20 cellular contexts compared by ENCODE assay signal in genomic region chr5:79011219-79011836, GRCh38. TPM values are rescaled to one million over a fixed set of nuclear protein-coding genes. Genes with fewer than 3 reads are reported as not detected.
DNase-seq lines count a peak whose midpoint lies in the region; ATAC-seq, FAIRE-seq and TF ChIP-seq lines count a peak whose summit lies in the region.
"Had no signal": no experiment of that assay in that cellular context is flagged by ENCODE, and none has a peak within 500 bp of the region (broad histone marks: within the 10 kb centered on the region; RNA-seq: fewer than 3 reads in every experiment).

No MANE protein-coding gene starts in this region.

- in situ Hi-C loops in GM12878 (cut with MboI) = no loop called here

- no peak for TF ChIP-seq POLR2A in GM12878 (IDR thresholded peaks at IDR 0.05; ENCODE audit: low read depth, low read length)

- no peak overlapping the region for H3K27ac Mint-ChIP-seq in stimulated activated memory B cell treated with anti-CD40 and anti-IgM and Interleukin-4, amounts not matched to agents 10 μg/mL and 1 μg/mL and 100 μg/mL, for 72 hours
- H3K27ac Mint-ChIP-seq: CD4-positive, alpha-beta T cell; T-helper 17 cell had no signal

- H3K27me3 ChIP-seq in BJ (ENCODE audit: control insufficient read depth, insufficient read depth, low read length) (no peaks in the 10 kb centered on the region), GM12878 (replicated peaks in 1 of 2; ENCODE audit: control insufficient read depth in 2 of 2, insufficient read depth in 2 of 2, low read length in 1 of 2) (peaks cover 0 to 1% of the 10 kb centered on the region in 2 experiments; a peak in 1 of 4 replicates), mesendoderm (ENCODE audit: insufficient read depth, low read length, poor library complexity) (no peaks in the 10 kb centered on the region)

- H4K20me1 ChIP-seq in GM12878 (ENCODE audit: control insufficient read depth, insufficient read depth) = no peaks in the 10 kb centered on the region

- H3K4me1 ChIP-seq in GM12878 (ENCODE audit: control insufficient read depth, insufficient read depth, low read length) = no peaks in the 10 kb centered on the region
- H3K4me1 ChIP-seq in mesendoderm (ENCODE audit: control insufficient read depth, low read depth, low read length) = no peaks in the 10 kb centered on the region

- BruUV-seq in GM12878 (replicated peaks; lab: Mats Ljungman, UMichigan) = no TSS peak

- no peak overlapping the region for H3K27ac ChIP-seq in GM12878 (ENCODE audit: control insufficient read depth, insufficient read depth)
- H3K27ac ChIP-seq in mesendoderm (ENCODE audit: low read depth, low read length) = no peak overlapping the region
- H3K27ac ChIP-seq: RWPE1 had no signal

- RAD21 ChIA-PET in GM12878 (lab: Charles Lee; ENCODE audit: unreplicated experiment) = no interaction called here

- CTCF ChIA-PET in BJ (lab: Yijun Ruan, JAX) (interaction anchor here (1.6 to 7.7 kb wide), 5 partner anchors 9 to 123 kb away, joined by 7 to 38 read pairs (median 9); no protein-coding TSS in a partner anchor), GM12878 (lab: Yijun Ruan, JAX) (interaction anchor here (1.1 to 6.7 kb wide), 4 partner anchors 11 to 122 kb away, joined by 4 to 104 read pairs (median 6); no protein-coding TSS in a partner anchor)

- H3K23ac ChIP-seq in mesendoderm (ENCODE audit: low read length) = no peak overlapping the region

- no peaks in the 10 kb centered on the region for H3K36me3 ChIP-seq in BJ (ENCODE audit: control insufficient read depth, insufficient read depth, low read length)
- H3K36me3 ChIP-seq in GM12878 (ENCODE audit: control insufficient read depth in 2 of 2, insufficient read depth in 2 of 2, low read length in 1 of 2) = no peaks in the 10 kb centered on the region
- no peaks in the 10 kb centered on the region for H3K36me3 ChIP-seq in mesendoderm (ENCODE audit: control insufficient read depth, insufficient read depth, low read length)

- H2BK15ac ChIP-seq in mesendoderm (replicated peaks; ENCODE audit: low read depth) = no peak overlapping the region

- H3K4me2 ChIP-seq in GM12878 (ENCODE audit: control insufficient read depth, insufficient read depth) (no peak overlapping the region), mesendoderm (ENCODE audit: low read length) (no peak overlapping the region)

- no peak for TF ChIP-seq EP300 in GM12878 (IDR thresholded peaks at IDR 0.05; ENCODE audit: borderline replicate concordance in 1 of 2, control insufficient read depth in 1 of 2, low read depth in 2 of 2, low read length in 2 of 2)

- no peak overlapping the region for H4K8ac ChIP-seq in mesendoderm (ENCODE audit: low read depth, low read length)

- peaks cover 49% of the 10 kb centered on the region for H3K27me3 Mint-ChIP-seq in stimulated activated memory B cell treated with anti-CD40 and anti-IgM and Interleukin-4, amounts not matched to agents 10 μg/mL and 1 μg/mL and 100 μg/mL, for 72 hours

- no peak overlapping the region for H3K56ac ChIP-seq in mesendoderm (ENCODE audit: low read length)

- peaks cover 9% of the 10 kb centered on the region for H3K9me3 Mint-ChIP-seq in stimulated activated memory B cell treated with anti-CD40 and anti-IgM and Interleukin-4, amounts not matched to agents 10 μg/mL and 1 μg/mL and 100 μg/mL, for 72 hours

- no peak overlapping the region for H2AK5ac ChIP-seq in mesendoderm (ENCODE audit: low read length)

- TF ChIP-seq RAD21 in GM12878 (IDR thresholded peaks at IDR 0.05; ENCODE audit: insufficient read depth, low read depth, low read length) = no peak

- H3K9ac ChIP-seq in GM12878 (ENCODE audit: control insufficient read depth, insufficient read depth, low read length) (no peak overlapping the region), mesendoderm (ENCODE audit: low read length) (no peak overlapping the region)

- no peak overlapping the region for H2AFZ ChIP-seq in GM12878 (ENCODE audit: control insufficient read depth, low read depth, low read length)

- no peak overlapping the region for H3K4me3 Mint-ChIP-seq in stimulated activated memory B cell treated with anti-CD40 and anti-IgM and Interleukin-4, amounts not matched to agents 10 μg/mL and 1 μg/mL and 100 μg/mL, for 72 hours
- H3K4me3 Mint-ChIP-seq: CD4-positive, alpha-beta T cell; T-helper 17 cell had no signal

- H4K5ac ChIP-seq in mesendoderm (ENCODE audit: low read length) = no peak overlapping the region

- no peaks in the 10 kb centered on the region for H3K79me1 ChIP-seq in mesendoderm (ENCODE audit: low read length)

- DNase-seq in BJ (ENCODE audit: low read depth) = no peak
- peak; percentile 57 for DNase-seq in HCEC 1CT
- DNase-seq in GM12878 (ENCODE audit: low read depth, low spot score) = no peak
- peak; percentile 6 for DNase-seq in mesendoderm
- DNase-seq in urothelium cell line (ENCODE audit: low spot score) = no peak
- DNase-seq in stimulated activated CD4-positive, alpha-beta T cell treated with anti-CD3 and anti-CD28 coated beads, Interleukin-2, amount 100 ng/mL, for 24 hours = no peak
- DNase-seq: activated CD4-positive, CD25-positive, alpha-beta regulatory T cell treated with anti-CD3 and anti-CD28 coated beads, Interleukin-2, amount 50 U/mL, for 72 hours; activated CD8-positive, alpha-beta memory T cell treated with anti-CD3 and anti-CD28 coated beads, Interleukin-2, amount 50 U/mL, for 48 hours; activated naive CD4-positive, alpha-beta T cell treated with anti-CD3 and anti-CD28 coated beads, Interleukin-2, amount 50 U/mL, for 16 hours; CD4-positive, alpha-beta T cell; central memory CD4-positive, alpha-beta T cell; head of caudate nucleus; NCI-H2081 treated with DMSO at 0.1 percent for 48 hours; NCI-H526 treated with DMSO at 0.1 percent for 48 hours; T-helper 17 cell had no signal

- SMC1A ChIA-PET in GM12878 (lab: Charles Lee; ENCODE audit: uncharacterized antibody, unreplicated experiment) = interaction anchor here (2.7 to 2.9 kb wide), 3 partner anchors 12 to 121 kb away, joined by 7 to 15 read pairs (median 10); no protein-coding TSS in a partner anchor

- H3K4me1 Mint-ChIP-seq in stimulated activated memory B cell treated with anti-CD40 and anti-IgM and Interleukin-4, amounts not matched to agents 10 μg/mL and 1 μg/mL and 100 μg/mL, for 72 hours = no peaks in the 10 kb centered on the region
- H3K4me1 Mint-ChIP-seq: T-helper 17 cell had no signal

- peaks cover 2% of the 10 kb centered on the region; the same call in 1 of the 3 replicates for H3K9me3 ChIP-seq in GM12878 (replicated peaks; ENCODE audit: control insufficient read depth, insufficient read depth, low read length)

- POLR2A ChIA-PET in BJ (lab: Charles Lee) = no interaction called here
- POLR2A ChIA-PET in GM12878 (lab: Charles Lee) = interaction anchor here (0.6 kb wide), 1 partner anchor 21 kb away, joined by 5 read pairs; no protein-coding TSS in a partner anchor

- no peaks in the 10 kb centered on the region for H3K79me2 ChIP-seq in GM12878 (ENCODE audit: control insufficient read depth, insufficient read depth, low read length)
- H3K79me2 ChIP-seq in mesendoderm (ENCODE audit: control insufficient read depth, insufficient read depth, low read length) = no peaks in the 10 kb centered on the region

- H3K4ac ChIP-seq in mesendoderm (ENCODE audit: low read depth, low read length) = no peak overlapping the region

- no peak overlapping the region for H3K18ac ChIP-seq in mesendoderm (ENCODE audit: low read length)

- no peak for FAIRE-seq in GM12878 (lab: Jason Lieb, UNC)
- no peak for FAIRE-seq in urothelium cell line (lab: Jason Lieb, UNC)
- FAIRE-seq: keratinocyte had no signal

- no peak overlapping the region for H2BK120ac ChIP-seq in mesendoderm (ENCODE audit: low read depth, low read length)

- 89% methylated on average over 1 of the region's 1 CpG for WGBS in GM12878 (ENCODE audit: insufficient coverage, insufficient replicate concordance, low lambda C conversion rate, missing lambda C conversion rate)
- no CpG with 5 or more reads among the region's 1 CpG for WGBS in mesendoderm (ENCODE audit: extremely low coverage, insufficient coverage, low lambda C conversion rate)

- intact Hi-C loops in GM12878 (cut with micrococcal nuclease; ENCODE audit: unreplicated experiment) = no loop called here

- H3K4me3 ChIP-seq in BJ (ENCODE audit: low read depth, low read length) = no peak overlapping the region
- no peak overlapping the region for H3K4me3 ChIP-seq in GM12878
- H3K4me3 ChIP-seq in mesendoderm (ENCODE audit: low read length) = no peak overlapping the region

- H3K36me3 Mint-ChIP-seq in stimulated activated memory B cell treated with anti-CD40 and anti-IgM and Interleukin-4, amounts not matched to agents 10 μg/mL and 1 μg/mL and 100 μg/mL, for 72 hours = peaks cover 9% of the 10 kb centered on the region

- no peak overlapping the region for H2BK5ac ChIP-seq in mesendoderm (ENCODE audit: low read length)

- peak; percentile 17; the same call in 1 of the 2 replicates for TF ChIP-seq CTCF in BJ (IDR thresholded peaks at IDR 0.05; ENCODE audit: insufficient read depth, low read depth, low read length)
- 0 out of 6 replicates have a peak, but pooled peaks of 1 of the 3 experiments have one; percentile 12 for TF ChIP-seq CTCF in GM12878 (IDR thresholded peaks at IDR 0.05 in 2 of 3, conservative IDR thresholded peaks at IDR 0.05 in 1 of 3; ENCODE audit: control insufficient read depth in 2 of 3, extremely low read depth in 1 of 3, insufficient read depth in 1 of 3, low read depth in 3 of 3, low read length in 3 of 3)

- ATAC-seq in GM12878 = peak; percentile 52
- no peak for ATAC-seq in stimulated activated memory B cell treated with anti-CD40 and anti-IgM and Interleukin-4, amounts not matched to agents 10 μg/mL and 1 μg/mL and 100 μg/mL, for 72 hours
- ATAC-seq: T-helper 17 cell had no signal

RNA-seq across cellular contexts. Expression of gene ARSB, which starts 26.2 kb away (rescaled TPM):
- polyA plus RNA-seq in BJ (2011; rRNA removed) = 26.7 and 27.7 TPM in 2 replicates
- 12.1 and 14.4 TPM in 2 replicates for polyA minus RNA-seq in BJ (2011; rRNA and poly(A)+ RNA removed)
- total RNA-seq in GM12878 (2013; cell fraction: nucleolus; rRNA removed) = 20.9 and 27.4 TPM in 2 replicates
- 6.0 and 6.2 TPM in 2 replicates for total RNA-seq in GM12878 (2014; rRNA removed)
- total RNA-seq in GM12878 (2014; rRNA removed; fragmentation: Illumina TruSeq; extraction: Trizol) = 6.2 and 6.5 TPM in 2 replicates
- 6.8 and 8.2 TPM in 2 replicates for total RNA-seq in GM12878 (2021)
- 1.4 TPM for polyA plus RNA-seq in GM12878 (2011; ENCODE audit: low read depth)
- 5.3 and 8.2 TPM in 2 replicates for polyA plus RNA-seq in GM12878 (2011; rRNA removed)
- 5.5 and 6.4 TPM in 2 replicates for polyA plus RNA-seq in GM12878 (2011; cell fraction: cytosol; rRNA removed)
- polyA plus RNA-seq in GM12878 (2011; cell fraction: nucleus; rRNA removed) = 1.9 and 2.8 TPM in 2 replicates
- polyA plus RNA-seq in GM12878 (2012) = 1.5 TPM in 2 replicates
- polyA plus RNA-seq in GM12878 (2014; fragmentation: Illumina TruSeq; extraction: Trizol) = 5.4 and 7.4 TPM in 2 replicates
- polyA plus RNA-seq in GM12878 (2014; fragmentation: Nextera tagmentation; extraction: Ambion mirVana) = 1 to 10 TPM; 1.2 to 1.9 TPM
- polyA plus RNA-seq in GM12878 (2014; rRNA removed) = 5.1 and 5.2 TPM in 2 replicates
- 1 to 10 TPM; 6.0 to 6.3 TPM for polyA plus RNA-seq in GM12878 (2016; fragmentation: Nextera tagmentation; extraction: Ambion mirVana)
- 8.6 and 9.4 TPM in 2 replicates for polyA minus RNA-seq in GM12878 (2011; rRNA and poly(A)+ RNA removed)
- polyA minus RNA-seq in GM12878 (2011; cell fraction: cytosol; rRNA and poly(A)+ RNA removed) = 3.2 and 3.7 TPM in 2 replicates
- 4.7 and 12.3 TPM in 2 replicates for polyA minus RNA-seq in GM12878 (2011; cell fraction: nucleus; rRNA and poly(A)+ RNA removed)
- polyA plus RNA-seq in mesendoderm (2013, experiment 1 of 2) = 8.4 TPM
- 8.1 TPM for polyA plus RNA-seq in mesendoderm (2013, experiment 2 of 2)

RNA-seq across cellular contexts. Expression of gene DMGDH, which starts 58.1 kb away (rescaled TPM):
- polyA plus RNA-seq in BJ (2011; rRNA removed) = 2.9 and 3.5 TPM in 2 replicates
- 2.5 and 3.9 TPM in 2 replicates for polyA minus RNA-seq in BJ (2011; rRNA and poly(A)+ RNA removed)
- total RNA-seq in GM12878 (2013; cell fraction: nucleolus; rRNA removed) = 0.73 and 0.86 TPM in 2 replicates
- total RNA-seq in GM12878 (2014; rRNA removed) = 0.28 and 1.1 TPM in 2 replicates
- total RNA-seq in GM12878 (2014; rRNA removed; fragmentation: Illumina TruSeq; extraction: Trizol) = 0.54 and 0.64 TPM in 2 replicates
- 0.56 TPM in 1 of 2 replicates, not detected in the other for total RNA-seq in GM12878 (2021)
- polyA plus RNA-seq in GM12878 (2011; ENCODE audit: low read depth) = not detected
- 0.45 and 0.73 TPM in 2 replicates for polyA plus RNA-seq in GM12878 (2011; rRNA removed)
- polyA plus RNA-seq in GM12878 (2011; cell fraction: cytosol; rRNA removed) = 0.42 and 0.70 TPM in 2 replicates
- polyA plus RNA-seq in GM12878 (2011; cell fraction: nucleus; rRNA removed) = 0.27 and 0.91 TPM in 2 replicates
- 0.65 and 0.95 TPM in 2 replicates for polyA plus RNA-seq in GM12878 (2012)
- polyA plus RNA-seq in GM12878 (2014; fragmentation: Illumina TruSeq; extraction: Trizol) = 0.29 and 0.90 TPM in 2 replicates
- polyA plus RNA-seq in GM12878 (2014; fragmentation: Nextera tagmentation; extraction: Ambion mirVana) = under 1 TPM in 1 of 2 experiments, not detected in 1; 0.22 TPM
- polyA plus RNA-seq in GM12878 (2014; rRNA removed) = 0.25 and 1.5 TPM in 2 replicates
- under 1 TPM in 1 of 2 experiments, not detected in 1; 0.44 TPM for polyA plus RNA-seq in GM12878 (2016; fragmentation: Nextera tagmentation; extraction: Ambion mirVana)
- polyA minus RNA-seq in GM12878 (2011; rRNA and poly(A)+ RNA removed) = 0.15 and 2.2 TPM in 2 replicates
- 0.31 TPM in 1 of 2 replicates, not detected in the other for polyA minus RNA-seq in GM12878 (2011; cell fraction: cytosol; rRNA and poly(A)+ RNA removed)
- polyA minus RNA-seq in GM12878 (2011; cell fraction: nucleus; rRNA and poly(A)+ RNA removed) = 0.67 and 0.73 TPM in 2 replicates
- 0.10 TPM for polyA plus RNA-seq in mesendoderm (2013, experiment 1 of 2)
- polyA plus RNA-seq in mesendoderm (2013, experiment 2 of 2) = 0.10 TPM
- total RNA-seq: M059J had no signal

RNA-seq across cellular contexts. Expression of gene BHMT2, which starts 58.2 kb away (rescaled TPM):
- polyA plus RNA-seq in BJ (2011; rRNA removed) (11.5 and 12.4 TPM in 2 replicates), GM12878 (2011; rRNA removed) (not detected in 2 replicates), GM12878 (2014; fragmentation: Illumina TruSeq; extraction: Trizol) (not detected in 2 replicates), GM12878 (2014; fragmentation: Nextera tagmentation; extraction: Ambion mirVana) (not detected), GM12878 (2014; rRNA removed) (not detected in 2 replicates), GM12878 (2016; fragmentation: Nextera tagmentation; extraction: Ambion mirVana) (not detected)
- polyA minus RNA-seq in BJ (2011; rRNA and poly(A)+ RNA removed) = 4.9 and 5.0 TPM in 2 replicates
- total RNA-seq in GM12878 (2013; cell fraction: nucleolus; rRNA removed) = not detected in 2 replicates
- total RNA-seq in GM12878 (2014; rRNA removed) (not detected in 2 replicates), GM12878 (2014; rRNA removed; fragmentation: Illumina TruSeq; extraction: Trizol) (not detected in 2 replicates), GM12878 (2021) (not detected in 2 replicates)
- polyA plus RNA-seq in GM12878 (2011; ENCODE audit: low read depth) = not detected
- not detected in 2 replicates for polyA plus RNA-seq in GM12878 (2011; cell fraction: cytosol; rRNA removed)
- polyA plus RNA-seq in GM12878 (2011; cell fraction: nucleus; rRNA removed) = not detected in 2 replicates
- polyA plus RNA-seq in GM12878 (2012) = not detected in 2 replicates
- not detected in 2 replicates for polyA minus RNA-seq in GM12878 (2011; rRNA and poly(A)+ RNA removed)
- not detected in 2 replicates for polyA minus RNA-seq in GM12878 (2011; cell fraction: cytosol; rRNA and poly(A)+ RNA removed)
- polyA minus RNA-seq in GM12878 (2011; cell fraction: nucleus; rRNA and poly(A)+ RNA removed) = not detected in 2 replicates
- polyA plus RNA-seq in mesendoderm (2013, experiment 1 of 2) = not detected
- not detected for polyA plus RNA-seq in mesendoderm (2013, experiment 2 of 2)
- total RNA-seq: CD4-positive, alpha-beta T cell; M059J; osteocyte; T-helper 17 cell had no signal
- polyA plus RNA-seq: keratinocyte had no signal

Comparison
In these comparisons a context has a peak if more than half of its experiments do, and no peak if none do; other contexts are left out.
1. DNase-seq: peak in HCEC 1CT (single experiment) and mesendoderm (single experiment); none in BJ (single experiment), GM12878 (single experiment), urothelium cell line (single experiment) and stimulated activated CD4-positive, alpha-beta T cell treated with anti-CD3 and anti-CD28 coated beads, Interleukin-2, amount 100 ng/mL, for 24 hours (0 of 2).
2. RNA of gene BHMT2, which starts 58.2 kb away (polyA plus RNA-seq): 11.5 to 12.4 TPM in BJ; not detected in GM12878; every median in the first group is over 10 times any median in the second.